In genomic region chr11:15622231-15622890, GRCh38 we compare ENCODE assay signal across 13 cellular contexts.
"Had no signal": no experiment of that assay in that cellular context is flagged by ENCODE, and none has a peak within 500 bp of the region (broad histone marks: within the 10 kb centered on the region; RNA-seq: fewer than 3 reads in every experiment).

No MANE protein-coding gene starts in this region.

- H3K36me3 Mint-ChIP-seq: activated naive CD4-positive, alpha-beta T cell treated with anti-CD3 and anti-CD28 coated beads, Interleukin-2, amount 10 ng/mL, durations not matched to agents 7 days and 5 days had no signal

- DNase-seq: activated CD4-positive, alpha-beta T cell treated with anti-CD3 and anti-CD28 coated beads, Interleukin-2, amount 50 U/mL, for 48 hours; activated naive CD4-positive, alpha-beta T cell treated with anti-CD3 and anti-CD28 coated beads, Interleukin-2, amount 10 ng/mL, durations not matched to agents 7 days and 5 days; activated T-cell treated with anti-CD3 and anti-CD28 coated beads, Interleukin-2, amount 50 U/mL, for 24 hours; cerebellar nuclear complex; effector memory CD4-positive, alpha-beta T cell; foreskin keratinocyte; glutamatergic neuron; hypothalamus; nephron progenitor cell; ovary; sigmoid colon; spleen had no signal

- ATAC-seq: foreskin keratinocyte had no signal

- H3K27ac Mint-ChIP-seq: activated naive CD4-positive, alpha-beta T cell treated with anti-CD3 and anti-CD28 coated beads, Interleukin-2, amount 10 ng/mL, durations not matched to agents 7 days and 5 days; activated T-cell treated with anti-CD3 and anti-CD28 coated beads, Interleukin-2, amount 50 U/mL, for 24 hours; dendritic cell treated with granulocyte-macrophage colony-stimulating factor and Interleukin-4, amounts not matched to agents 40 ng/mL and 50 ng/mL, for 4 days; nephron progenitor cell had no signal

- H3K4me1 Mint-ChIP-seq: activated naive CD4-positive, alpha-beta T cell treated with anti-CD3 and anti-CD28 coated beads, Interleukin-2, amount 10 ng/mL, durations not matched to agents 7 days and 5 days had no signal

- H3K4me3 Mint-ChIP-seq: activated naive CD4-positive, alpha-beta T cell treated with anti-CD3 and anti-CD28 coated beads, Interleukin-2, amount 10 ng/mL, durations not matched to agents 7 days and 5 days; activated T-cell treated with anti-CD3 and anti-CD28 coated beads, Interleukin-2, amount 50 U/mL, for 24 hours; dendritic cell treated with granulocyte-macrophage colony-stimulating factor and Interleukin-4, amounts not matched to agents 40 ng/mL and 50 ng/mL, for 4 days; nephron progenitor cell had no signal

- H3K9me3 Mint-ChIP-seq: activated naive CD4-positive, alpha-beta T cell treated with anti-CD3 and anti-CD28 coated beads, Interleukin-2, amount 10 ng/mL, durations not matched to agents 7 days and 5 days; activated T-cell treated with anti-CD3 and anti-CD28 coated beads, Interleukin-2, amount 50 U/mL, for 24 hours; dendritic cell treated with granulocyte-macrophage colony-stimulating factor and Interleukin-4, amounts not matched to agents 40 ng/mL and 50 ng/mL, for 4 days; nephron progenitor cell had no signal
